In the genomic region with DNA sequence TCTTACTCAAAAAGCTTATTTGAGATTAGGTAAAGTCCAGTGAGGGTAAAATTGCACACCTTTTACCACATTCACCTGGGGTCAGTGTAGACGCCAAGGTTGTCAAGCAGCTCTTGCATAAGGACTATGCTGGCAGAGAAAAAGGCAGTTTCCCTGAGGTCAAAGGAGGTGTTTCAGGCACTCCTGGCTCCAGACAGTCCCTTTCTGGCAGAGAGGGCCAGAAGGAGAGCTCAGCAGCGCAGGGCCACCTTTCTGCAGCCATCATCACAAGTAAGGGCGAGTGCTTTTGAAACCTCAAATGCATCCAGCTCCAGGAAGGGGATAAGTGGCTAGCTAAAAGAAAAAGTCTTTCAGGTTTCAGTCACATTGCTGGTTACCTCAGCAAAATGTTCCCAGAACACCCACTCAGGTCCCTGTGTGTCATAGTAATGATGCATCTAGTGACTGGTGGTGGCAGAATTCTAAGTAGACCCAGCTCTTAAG, we compare ENCODE assay signal across 1 cellular context.
TF ChIP-seq lines count a peak whose summit lies in the region.

No MANE protein-coding gene starts in this region.

TF ChIP-seq in SK-N-SH, 30 proteins besides CTCF, POLR2A, EP300 and RAD21 (continued from another document):
- TF ChIP-seq, protein P1, sequence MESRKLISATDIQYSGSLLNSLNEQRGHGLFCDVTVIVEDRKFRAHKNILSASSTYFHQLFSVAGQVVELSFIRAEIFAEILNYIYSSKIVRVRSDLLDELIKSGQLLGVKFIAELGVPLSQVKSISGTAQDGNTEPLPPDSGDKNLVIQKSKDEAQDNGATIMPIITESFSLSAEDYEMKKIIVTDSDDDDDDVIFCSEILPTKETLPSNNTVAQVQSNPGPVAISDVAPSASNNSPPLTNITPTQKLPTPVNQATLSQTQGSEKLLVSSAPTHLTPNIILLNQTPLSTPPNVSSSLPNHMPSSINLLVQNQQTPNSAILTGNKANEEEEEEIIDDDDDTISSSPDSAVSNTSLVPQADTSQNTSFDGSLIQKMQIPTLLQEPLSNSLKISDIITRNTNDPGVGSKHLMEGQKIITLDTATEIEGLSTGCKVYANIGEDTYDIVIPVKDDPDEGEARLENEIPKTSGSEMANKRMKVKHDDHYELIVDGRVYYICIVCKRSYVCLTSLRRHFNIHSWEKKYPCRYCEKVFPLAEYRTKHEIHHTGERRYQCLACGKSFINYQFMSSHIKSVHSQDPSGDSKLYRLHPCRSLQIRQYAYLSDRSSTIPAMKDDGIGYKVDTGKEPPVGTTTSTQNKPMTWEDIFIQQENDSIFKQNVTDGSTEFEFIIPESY (IDR thresholded peaks at IDR 0.05; ENCODE audit: borderline replicate concordance, low read depth): no peak
- TF ChIP-seq POLR2AphosphoS5 (IDR thresholded peaks at IDR 0.05; ENCODE audit: low read depth, low read length) (no peak), TAF1 (IDR thresholded peaks at IDR 0.05; ENCODE audit: borderline replicate concordance, low read depth, low read length) (no peak), JUND (IDR thresholded peaks at IDR 0.05) (no peak), YY1 (IDR thresholded peaks at IDR 0.05; ENCODE audit: low read depth) (no peak), RFX5 (IDR thresholded peaks at IDR 0.05; ENCODE audit: low read length) (no peak), RCOR1 (IDR thresholded peaks at IDR 0.05; ENCODE audit: low read length) (no peak), NRF1 (IDR thresholded peaks at IDR 0.05; ENCODE audit: low read depth, low read length) (no peak), ELF1 (IDR thresholded peaks at IDR 0.05) (no peak), GABPA (IDR thresholded peaks at IDR 0.05; ENCODE audit: low read depth) (no peak), FOXM1 (IDR thresholded peaks at IDR 0.05; ENCODE audit: low read depth) (no peak)
- TF ChIP-seq, protein P2, sequence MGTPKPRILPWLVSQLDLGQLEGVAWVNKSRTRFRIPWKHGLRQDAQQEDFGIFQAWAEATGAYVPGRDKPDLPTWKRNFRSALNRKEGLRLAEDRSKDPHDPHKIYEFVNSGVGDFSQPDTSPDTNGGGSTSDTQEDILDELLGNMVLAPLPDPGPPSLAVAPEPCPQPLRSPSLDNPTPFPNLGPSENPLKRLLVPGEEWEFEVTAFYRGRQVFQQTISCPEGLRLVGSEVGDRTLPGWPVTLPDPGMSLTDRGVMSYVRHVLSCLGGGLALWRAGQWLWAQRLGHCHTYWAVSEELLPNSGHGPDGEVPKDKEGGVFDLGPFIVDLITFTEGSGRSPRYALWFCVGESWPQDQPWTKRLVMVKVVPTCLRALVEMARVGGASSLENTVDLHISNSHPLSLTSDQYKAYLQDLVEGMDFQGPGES (IDR thresholded peaks at IDR 0.05; ENCODE audit: low read depth, low read length): no peak
- TF ChIP-seq, protein P3, sequence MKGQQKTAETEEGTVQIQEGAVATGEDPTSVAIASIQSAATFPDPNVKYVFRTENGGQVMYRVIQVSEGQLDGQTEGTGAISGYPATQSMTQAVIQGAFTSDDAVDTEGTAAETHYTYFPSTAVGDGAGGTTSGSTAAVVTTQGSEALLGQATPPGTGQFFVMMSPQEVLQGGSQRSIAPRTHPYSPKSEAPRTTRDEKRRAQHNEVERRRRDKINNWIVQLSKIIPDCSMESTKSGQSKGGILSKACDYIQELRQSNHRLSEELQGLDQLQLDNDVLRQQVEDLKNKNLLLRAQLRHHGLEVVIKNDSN (IDR thresholded peaks at IDR 0.05; ENCODE audit: borderline replicate concordance, low read depth): no peak
